In the genomic region with DNA sequence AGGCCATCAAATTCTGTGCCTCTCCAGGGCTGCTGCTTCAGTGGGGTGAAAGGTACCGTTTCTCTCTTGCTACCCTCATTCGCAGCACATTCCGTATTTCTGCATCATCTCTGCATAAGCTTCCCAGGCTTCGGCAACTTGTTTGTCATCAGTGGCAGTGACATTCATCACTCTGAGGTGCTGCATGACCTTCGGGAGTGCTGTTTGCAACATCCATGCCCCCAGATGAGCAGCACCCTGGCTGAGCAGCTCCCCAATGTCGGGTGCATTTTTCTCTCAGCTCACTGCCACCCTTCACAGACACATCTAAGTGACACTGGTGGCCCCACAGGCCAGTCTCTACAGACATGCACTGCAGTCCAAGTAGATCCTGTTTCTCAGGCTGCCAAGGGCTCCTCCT, we compare ENCODE assay signal across 14 cellular contexts. TPM values are rescaled to one million over a fixed set of nuclear protein-coding genes. Genes with fewer than 3 reads are reported as not detected.
DNase-seq lines count a peak whose midpoint lies in the region; ATAC-seq and TF ChIP-seq lines count a peak whose summit lies in the region.
"Had no signal": no experiment of that assay in that cellular context is flagged by ENCODE, and none has a peak within 500 bp of the region (broad histone marks: within the 10 kb centered on the region; RNA-seq: fewer than 3 reads in every experiment).

No MANE protein-coding gene starts in this region.

- H4K20me1 ChIP-seq in SU-DHL-6 (ENCODE audit: low read depth, low read length), result peaks cover 41% of the 10 kb centered on the region

- no peak overlapping the region for H3K27ac Mint-ChIP-seq in endothelial cell (ENCODE audit: unreplicated experiment)

- H3K9me3 ChIP-seq in SU-DHL-6 (ENCODE audit: insufficient read depth, low read length) (no peaks in the 10 kb centered on the region), skeletal muscle tissue (ENCODE audit: control insufficient read depth in 3 of 3, low read length in 3 of 3) (no peaks in the 10 kb centered on the region)
- H3K9me3 ChIP-seq: HAP-1, transverse colon had no signal

- peaks cover 81% of the 10 kb centered on the region for H3K79me2 ChIP-seq in SU-DHL-6 (ENCODE audit: insufficient read depth, low read length)

- no peak for ATAC-seq in GM19328 (IDR thresholded peaks at IDR 0.05; ENCODE audit: unreplicated experiment)

- H3K4me2 ChIP-seq in SU-DHL-6 (ENCODE audit: low read depth, low read length, poor library complexity, severe bottlenecking), result peak overlapping the region; percentile 13

- peaks cover 4% of the 10 kb centered on the region for H3K36me3 Mint-ChIP-seq in endothelial cell (ENCODE audit: low read depth, unreplicated experiment)

- no peaks in the 10 kb centered on the region for H3K27me3 ChIP-seq in SU-DHL-6 (ENCODE audit: low read length)
- no peaks in the 10 kb centered on the region for H3K27me3 ChIP-seq in skeletal muscle tissue (ENCODE audit: control insufficient read depth in 3 of 3, insufficient read depth in 3 of 3, low read length in 3 of 3)
- H3K27me3 ChIP-seq: transverse colon had no signal

- H3K4me1 ChIP-seq in skeletal muscle tissue (ENCODE audit: control insufficient read depth in 3 of 3, insufficient read depth in 3 of 3, low read length in 3 of 3), result peaks cover 66 to 74% (median 72%) of the 10 kb centered on the region in 3 donors

- H2AFZ ChIP-seq in SU-DHL-6 (ENCODE audit: low read depth, low read length, severe bottlenecking), result no peak overlapping the region

- peaks cover 5% of the 10 kb centered on the region for H3K27me3 Mint-ChIP-seq in endothelial cell (ENCODE audit: unreplicated experiment)

- H3K27ac ChIP-seq in SU-DHL-6 (ENCODE audit: low read depth, low read length) (no peak overlapping the region), skeletal muscle tissue (ENCODE audit: low read depth, low read length) (no peak overlapping the region)
- H3K27ac ChIP-seq: epithelial cell of prostate, transverse colon had no signal

- H3K9me3 Mint-ChIP-seq in endothelial cell (ENCODE audit: unreplicated experiment), result no peaks in the 10 kb centered on the region

- peaks cover 44% of the 10 kb centered on the region for H3K4me1 Mint-ChIP-seq in endothelial cell (ENCODE audit: unreplicated experiment)

- peaks cover 5% of the 10 kb centered on the region; the same call in 1 of the 2 replicates for H3F3A ChIP-seq in SU-DHL-6 (ENCODE audit: insufficient read depth)

- H3K9ac ChIP-seq in SU-DHL-6 (ENCODE audit: low read length), result no peak overlapping the region
- peak overlapping the region in 1 of 3 donors; percentile 58 for H3K9ac ChIP-seq in skeletal muscle tissue (ENCODE audit: low read depth in 1 of 3, low read length in 3 of 3)

- peak; percentile 63 for DNase-seq in EL
- peak; percentile 31 for DNase-seq in fibroblast of villous mesenchyme (ENCODE audit: low read depth)
- DNase-seq in endothelial cell (ENCODE audit: low spot score), result no peak
- no peak for DNase-seq in NCI-H82 treated with DMSO at 0.1 percent for 48 hours (lab: John Stamatoyannopoulos, UW; ENCODE audit: unreplicated experiment)
- DNase-seq: GF-D8; NCI-H510A; occipital lobe; stimulated activated CD4-positive, alpha-beta T cell treated with anti-CD3 and anti-CD28 coated beads, Interleukin-4, amount 100 ng/mL, for 24 hours; transverse colon had no signal

- no peak for TF ChIP-seq CTCF in SU-DHL-6 (IDR thresholded peaks at IDR 0.05; ENCODE audit: insufficient read depth, low read length, poor library complexity, severe bottlenecking)
- TF ChIP-seq CTCF in fibroblast of villous mesenchyme (IDR thresholded peaks at IDR 0.05; ENCODE audit: insufficient read depth, low read depth, low read length), result no peak
- no peak for TF ChIP-seq CTCF in endothelial cell (IDR thresholded peaks at IDR 0.05; ENCODE audit: unreplicated experiment)

- H3K9me2 ChIP-seq in SU-DHL-6 (replicated peaks; ENCODE audit: insufficient read depth, low read length), result no peaks in the 10 kb centered on the region

- no peak overlapping the region for H3K4me3 Mint-ChIP-seq in endothelial cell (ENCODE audit: unreplicated experiment)

- no peak overlapping the region for H3K4me3 ChIP-seq in SU-DHL-6 (ENCODE audit: insufficient read depth, low read length, poor library complexity, severe bottlenecking)
- H3K4me3 ChIP-seq in fibroblast of villous mesenchyme (ENCODE audit: low read depth, low read length), result peak overlapping the region; percentile 13
- peak overlapping the region; percentile 26 to 52 (median 39) for H3K4me3 ChIP-seq in skeletal muscle tissue (ENCODE audit: low read length in 3 of 3)
- H3K4me3 ChIP-seq: HAP-1, transverse colon had no signal

- H3K36me3 ChIP-seq in SU-DHL-6 (ENCODE audit: low read length) (peaks cover 6% of the 10 kb centered on the region; the same call in 1 of the 2 replicates), skeletal muscle tissue (ENCODE audit: control insufficient read depth in 3 of 3, insufficient read depth in 3 of 3, low read length in 3 of 3) (peaks cover 0 to 4% (median 3%) of the 10 kb centered on the region in 3 donors)
- H3K36me3 ChIP-seq: HAP-1, transverse colon had no signal

RNA-seq across cellular contexts. Expression of a gene that starts 3.8 kb away (rescaled TPM):
- total RNA-seq in fibroblast of villous mesenchyme (27.4 and 32.0 TPM in 2 replicates), skeletal muscle tissue (49.6 TPM), endothelial cell (ENCODE audit: unreplicated experiment) (66.3 TPM)

Comparison
In these comparisons a context has a peak if more than half of its experiments do, and no peak if none do; other contexts are left out.
1. DNase-seq: peak in EL (single experiment) and fibroblast of villous mesenchyme (single experiment); none in endothelial cell (single experiment) and NCI-H82 treated with DMSO at 0.1 percent for 48 hours (single experiment).